20 cellular contexts compared by ENCODE assay signal in genomic region chr7:24058953-24059352, GRCh38.
DNase-seq lines count a peak whose midpoint lies in the region; ATAC-seq, FAIRE-seq and TF ChIP-seq lines count a peak whose summit lies in the region.
"Had no signal": no experiment of that assay in that cellular context is flagged by ENCODE, and none has a peak within 500 bp of the region (broad histone marks: within the 10 kb centered on the region; RNA-seq: fewer than 3 reads in every experiment).

No MANE protein-coding gene starts in this region.

- H2BK5ac ChIP-seq in IMR-90 (ENCODE audit: low read depth, low read length, poor library complexity, severe bottlenecking) (no peak overlapping the region), trophoblast cell (ENCODE audit: low read depth, low read length, poor library complexity) (no peak overlapping the region)

- TF ChIP-seq CTCF in IMR-90 (conservative IDR thresholded peaks at IDR 0.05; ENCODE audit: low read depth, low read length) (no peak), astrocyte (IDR thresholded peaks at IDR 0.05; ENCODE audit: insufficient read depth, low read depth, low read length) (no peak)

- POLR2A ChIA-PET in IMR-90 (lab: Charles Lee; ENCODE audit: unreplicated experiment): no interaction called here

- no peaks in the 10 kb centered on the region for H3K36me3 Mint-ChIP-seq in astrocyte (ENCODE audit: low read depth, unreplicated experiment)
- H3K36me3 Mint-ChIP-seq: CD4-positive, CD25-positive, alpha-beta regulatory T cell; CD8-positive, alpha-beta T cell had no signal

- H3K56ac ChIP-seq in IMR-90 (ENCODE audit: extremely low read depth, insufficient read depth, low read length): no peak overlapping the region

- H3K27me3 Mint-ChIP-seq in astrocyte (ENCODE audit: low read depth, unreplicated experiment): peaks cover 4% of the 10 kb centered on the region
- H3K27me3 Mint-ChIP-seq: CD4-positive, CD25-positive, alpha-beta regulatory T cell had no signal

- intact Hi-C loops in IMR-90 (cut with micrococcal nuclease): no loop called here

- WGBS in IMR-90 (ENCODE audit: extremely low coverage in 2 of 2, insufficient read length in 1 of 2), 2 experiments: 20% methylated on average over 1 of the region's 4 CpGs; no CpG with 5 or more reads in 1 of the 2 experiments
- no CpG with 5 or more reads among the region's 4 CpGs for WGBS in trophoblast cell (ENCODE audit: extremely low coverage, insufficient coverage, insufficient read length)

- in situ Hi-C loops in IMR-90 (cut with MboI; ENCODE audit: low sequenced_read_pairs): no loop called here

- no peak overlapping the region for H3K4me3 ChIP-seq in IMR-90 (ENCODE audit: insufficient read depth, low read depth, low read length)
- no peak overlapping the region for H3K4me3 ChIP-seq in astrocyte (ENCODE audit: insufficient read depth, low read depth, low read length)
- no peak overlapping the region for H3K4me3 ChIP-seq in trophoblast cell (ENCODE audit: low read depth, low read length)
- H3K4me3 ChIP-seq: BLaER1, GM23248 had no signal

- peaks cover 5% of the 10 kb centered on the region for H3K9me3 Mint-ChIP-seq in astrocyte (ENCODE audit: unreplicated experiment)
- H3K9me3 Mint-ChIP-seq: CD8-positive, alpha-beta T cell had no signal

- H3K23ac ChIP-seq in IMR-90 (ENCODE audit: low read depth, low read length) (no peak overlapping the region), trophoblast cell (ENCODE audit: low read length) (no peak overlapping the region)

- no peak overlapping the region for H2BK120ac ChIP-seq in IMR-90 (ENCODE audit: low read depth, low read length)
- H2BK120ac ChIP-seq in trophoblast cell (ENCODE audit: insufficient read depth, low read length, poor library complexity): peak overlapping the region; percentile 8

- no peak overlapping the region for H3K4ac ChIP-seq in IMR-90 (ENCODE audit: low read depth, low read length)
- no peak overlapping the region for H3K4ac ChIP-seq in trophoblast cell (ENCODE audit: low read depth, low read length)

- H3K4me2 ChIP-seq in IMR-90 (ENCODE audit: low read depth, low read length): no peak overlapping the region
- no peak overlapping the region for H3K4me2 ChIP-seq in astrocyte (ENCODE audit: low read length)
- no peak overlapping the region for H3K4me2 ChIP-seq in trophoblast cell (ENCODE audit: low read length)
- H3K4me2 ChIP-seq: BLaER1 had no signal

- H3K9ac ChIP-seq in IMR-90 (ENCODE audit: low read depth, low read length) (no peak overlapping the region), astrocyte (ENCODE audit: low read length) (no peak overlapping the region), trophoblast cell (ENCODE audit: low read length) (no peak overlapping the region)
- H3K9ac ChIP-seq: BLaER1, GM23248 had no signal

- H3K4me3 Mint-ChIP-seq in astrocyte (ENCODE audit: unreplicated experiment): no peak overlapping the region
- H3K4me3 Mint-ChIP-seq: B cell; CD4-positive, CD25-positive, alpha-beta regulatory T cell; CD8-positive, alpha-beta T cell; H9 had no signal

- no peak overlapping the region for H2AFZ ChIP-seq in IMR-90 (replicated peaks; ENCODE audit: low read length, poor library complexity)
- no peak overlapping the region for H2AFZ ChIP-seq in astrocyte (ENCODE audit: low read depth, low read length)
- no peak overlapping the region for H2AFZ ChIP-seq in trophoblast cell (ENCODE audit: insufficient read depth, low read length, poor library complexity)
- H2AFZ ChIP-seq: GM23248 had no signal

- peak overlapping the region; percentile 58 for H3K27ac Mint-ChIP-seq in astrocyte (ENCODE audit: unreplicated experiment)
- H3K27ac Mint-ChIP-seq: B cell; CD4-positive, CD25-positive, alpha-beta regulatory T cell; CD8-positive, alpha-beta T cell; H9 had no signal

- H3K79me1 ChIP-seq in IMR-90 (ENCODE audit: low read depth in 1 of 2, low read length in 2 of 2): no peaks in the 10 kb centered on the region
- H3K79me1 ChIP-seq in trophoblast cell (ENCODE audit: low read length): peaks cover 10% of the 10 kb centered on the region

- peak overlapping the region; percentile 7 for H2BK12ac ChIP-seq in trophoblast cell (ENCODE audit: low read length)

- H3K79me2 ChIP-seq in astrocyte (ENCODE audit: insufficient read depth, low read length) (no peaks in the 10 kb centered on the region), trophoblast cell (ENCODE audit: control insufficient read depth, insufficient read depth, low read length, poor library complexity) (no peaks in the 10 kb centered on the region)

- H3K36me3 ChIP-seq in IMR-90 (ENCODE audit: control insufficient read depth, insufficient read depth, low read length) (no peaks in the 10 kb centered on the region), astrocyte (ENCODE audit: insufficient read depth, low read length) (no peaks in the 10 kb centered on the region), trophoblast cell (ENCODE audit: control insufficient read depth in 1 of 2, insufficient read depth in 2 of 2, low read length in 2 of 2) (no peaks in the 10 kb centered on the region)
- H3K36me3 ChIP-seq: BLaER1 had no signal

- H4K8ac ChIP-seq in IMR-90 (ENCODE audit: low read depth in 2 of 2, low read length in 2 of 2) (no peak overlapping the region), trophoblast cell (ENCODE audit: low read depth, low read length) (no peak overlapping the region)

- DNase-seq in IMR-90: no peak
- DNase-seq in astrocyte (ENCODE audit: low read depth): no peak
- DNase-seq in trophoblast cell: no peak
- DNase-seq in activated CD4-positive, alpha-beta T cell treated with anti-CD3 and anti-CD28 coated beads, Interleukin-2, amount 50 U/mL, for 1 hour: no peak
- DNase-seq: Caco-2; CD4-positive, CD25-positive, alpha-beta regulatory T cell; CD8-positive, alpha-beta T cell; DMS153; DND-41; GM23248; H9 had no signal

- no peak overlapping the region for H2AK9ac ChIP-seq in IMR-90 (replicated peaks; ENCODE audit: low read depth, low read length, poor library complexity)

- no peak for FAIRE-seq in astrocyte (lab: Jason Lieb, UNC)
- FAIRE-seq: G401.6, GM12892, GM19239 had no signal

- H2BK15ac ChIP-seq in IMR-90 (ENCODE audit: low read depth, low read length): no peak overlapping the region

- H4K20me1 ChIP-seq in IMR-90 (ENCODE audit: insufficient read depth, low read length) (no peaks in the 10 kb centered on the region), astrocyte (ENCODE audit: insufficient read depth, low read length) (no peaks in the 10 kb centered on the region)
- H4K20me1 ChIP-seq: BLaER1 had no signal

- H3K9me1 ChIP-seq in IMR-90 (ENCODE audit: insufficient read depth, low read length): no peaks in the 10 kb centered on the region

- dilution Hi-C loops in IMR-90 (cut with HindIII; ENCODE audit: low sequenced_read_pairs, unreplicated experiment): no loop called here

- H3K4me1 ChIP-seq in IMR-90 (ENCODE audit: control insufficient read depth, insufficient read depth, low read length) (no peaks in the 10 kb centered on the region), astrocyte (ENCODE audit: insufficient read depth, low read length) (no peaks in the 10 kb centered on the region), trophoblast cell (ENCODE audit: control insufficient read depth in 1 of 2, insufficient read depth in 2 of 2, low read length in 2 of 2) (peaks cover 10% of the 10 kb centered on the region in 2 experiments)
- H3K4me1 ChIP-seq: BLaER1, Caco-2 had no signal

- no peak for TF ChIP-seq POLR2A in IMR-90 (IDR thresholded peaks at IDR 0.05; ENCODE audit: low read depth, low read length)

- CTCF ChIA-PET in IMR-90 (lab: Yijun Ruan, JAX): no interaction called here

- no peak overlapping the region for H4K5ac ChIP-seq in IMR-90 (ENCODE audit: low read depth, low read length)

- no peak for TF ChIP-seq RAD21 in IMR-90 (IDR thresholded peaks at IDR 0.05; ENCODE audit: low read length)

- ATAC-seq in IMR-90 (ENCODE audit: low read depth): no peak
- ATAC-seq in GM19035 (IDR thresholded peaks at IDR 0.05; ENCODE audit: unreplicated experiment): no peak
- no peak for ATAC-seq in HG02610 (IDR thresholded peaks at IDR 0.05; ENCODE audit: unreplicated experiment)
- ATAC-seq: CD8-positive, alpha-beta T cell; HCT116 had no signal

- H2AK5ac ChIP-seq in IMR-90 (ENCODE audit: low read depth, low read length) (no peak overlapping the region), trophoblast cell (ENCODE audit: low read length) (no peak overlapping the region)

- H4K91ac ChIP-seq in IMR-90 (ENCODE audit: insufficient read depth, low read depth, low read length) (no peak overlapping the region), trophoblast cell (ENCODE audit: low read depth, low read length) (peak overlapping the region; percentile 85)

- H3K14ac ChIP-seq in IMR-90 (replicated peaks; ENCODE audit: low read depth, low read length) (no peak overlapping the region), trophoblast cell (ENCODE audit: low read length) (no peak overlapping the region)

- no peak overlapping the region for H3K27ac ChIP-seq in IMR-90 (ENCODE audit: insufficient read depth, low read length)
- no peak overlapping the region for H3K27ac ChIP-seq in astrocyte (ENCODE audit: low read depth, low read length)
- H3K27ac ChIP-seq in trophoblast cell (ENCODE audit: low read depth, low read length): no peak overlapping the region
- H3K27ac ChIP-seq: BLaER1, C4-2B, GM23248 had no signal

- H3K27me3 ChIP-seq in IMR-90 (ENCODE audit: control insufficient read depth, insufficient read depth, low read length) (no peaks in the 10 kb centered on the region), astrocyte (ENCODE audit: insufficient read depth, low read length) (peaks cover 6% of the 10 kb centered on the region), trophoblast cell (ENCODE audit: insufficient read depth, low read length) (no peaks in the 10 kb centered on the region)
- H3K27me3 ChIP-seq: BLaER1 had no signal

- H4K12ac ChIP-seq in trophoblast cell (ENCODE audit: low read depth, low read length): no peak overlapping the region

- H2BK20ac ChIP-seq in IMR-90 (ENCODE audit: low read depth, low read length): no peak overlapping the region

- peaks cover 6% of the 10 kb centered on the region for H3K4me1 Mint-ChIP-seq in astrocyte (ENCODE audit: low read depth, unreplicated experiment)
- H3K4me1 Mint-ChIP-seq: B cell; CD4-positive, CD25-positive, alpha-beta regulatory T cell had no signal

- no TSS peak for BruUV-seq in IMR-90 (replicated peaks; lab: Mats Ljungman, UMichigan)

- peaks cover 2% of the 10 kb centered on the region; the same call in 1 of the 2 replicates for H3K9me3 ChIP-seq in IMR-90 (ENCODE audit: control insufficient read depth, insufficient read depth, low read length)
- H3K9me3 ChIP-seq in astrocyte (ENCODE audit: insufficient read depth, low read depth, low read length): no peaks in the 10 kb centered on the region
- no peaks in the 10 kb centered on the region for H3K9me3 ChIP-seq in trophoblast cell (ENCODE audit: insufficient read depth, low read depth, low read length)
- H3K9me3 ChIP-seq: BLaER1 had no signal

- no peak overlapping the region for H3K18ac ChIP-seq in IMR-90 (ENCODE audit: low read depth, low read length)
- H3K18ac ChIP-seq in trophoblast cell (ENCODE audit: low read length): peak overlapping the region; percentile 78
